ENCODE assay signal across 8 cellular contexts in the genomic region with DNA sequence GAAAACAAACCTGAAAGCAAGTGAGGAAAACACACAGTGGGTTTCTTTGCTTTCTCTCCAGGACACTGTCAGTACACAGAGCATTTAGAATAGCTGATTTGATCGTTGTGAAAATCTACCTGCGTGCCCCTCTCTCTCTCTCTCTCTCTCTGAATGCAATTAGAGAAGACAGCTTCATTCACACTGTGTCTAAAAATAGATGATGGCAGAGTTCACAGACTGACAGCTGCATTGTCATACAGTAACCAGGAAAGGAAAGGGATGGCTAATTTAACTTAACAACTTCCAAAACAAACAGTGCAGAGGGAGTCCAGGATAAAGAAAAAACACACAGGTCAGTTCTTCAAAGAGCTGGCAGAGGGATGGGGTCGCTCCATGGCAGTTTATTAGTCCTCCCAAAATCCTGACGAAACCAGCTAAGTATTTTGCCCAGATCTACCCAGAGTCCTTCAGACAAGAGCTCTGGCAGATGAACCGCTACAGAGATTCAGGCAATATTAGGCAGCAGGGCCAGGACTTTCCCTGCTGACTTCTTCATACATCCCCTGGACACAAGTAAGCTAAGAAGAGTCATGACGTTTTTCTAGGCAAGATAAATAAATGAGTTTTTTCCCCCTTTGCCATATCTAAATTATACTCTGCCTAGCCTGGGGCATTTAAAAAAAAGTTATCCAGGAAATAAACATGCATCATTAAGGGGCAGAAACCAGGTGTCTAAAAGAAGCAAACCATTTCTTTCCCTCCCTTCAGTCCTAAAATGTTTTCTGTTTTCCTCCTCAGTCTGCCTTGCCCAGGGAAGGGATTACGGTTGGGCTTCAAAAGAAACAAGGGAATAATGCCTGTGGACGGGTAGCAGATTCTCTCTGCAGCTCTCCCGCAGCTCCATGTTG. TPM values are rescaled to one million over a fixed set of nuclear protein-coding genes. Genes with fewer than 3 reads are reported as not detected.
A peak's percentile ranks its signal among the peaks of the same experiment; 100 is the strongest.
DNase-seq lines count a peak whose midpoint lies in the region; ATAC-seq and TF ChIP-seq lines count a peak whose summit lies in the region.

No MANE protein-coding gene starts in this region.

- WGBS in prostate gland = 13% methylated on average over 9 of the region's 9 CpGs

- peak; percentile 60 for ATAC-seq in GM18867 (IDR thresholded peaks at IDR 0.05; ENCODE audit: unreplicated experiment)
- ATAC-seq in foreskin keratinocyte = peak; percentile 48
- ATAC-seq in HG02970 (IDR thresholded peaks at IDR 0.05; ENCODE audit: low FRiP score, unreplicated experiment) = no peak
- no peak for ATAC-seq in HG03175 (IDR thresholded peaks at IDR 0.05; ENCODE audit: unreplicated experiment)
- no peak for ATAC-seq in GM18511 (IDR thresholded peaks at IDR 0.05; ENCODE audit: unreplicated experiment)

- H3K36me3 ChIP-seq in Peyer's patch (no peaks in the 10 kb centered on the region), prostate gland (no peaks in the 10 kb centered on the region)

- DNase-seq in Peyer's patch (no peak), foreskin keratinocyte (no peak), prostate gland (ENCODE audit: low spot score) (no peak), activated gamma-delta T cell (lab: John Stamatoyannopoulos, UW) (no peak)

- TF ChIP-seq POLR2A in Peyer's patch (IDR thresholded peaks at IDR 0.05) (no peak), prostate gland (IDR thresholded peaks at IDR 0.05) (no peak)

- H3K4me1 ChIP-seq in Peyer's patch (peaks cover 0 to 49% (median 0%) of the 10 kb centered on the region in 4 donors), foreskin keratinocyte (peaks cover 21% of the 10 kb centered on the region), prostate gland (replicated peaks) (no peaks in the 10 kb centered on the region)

- intact Hi-C loops in prostate gland (cut with DNase I) = no loop called here

- H3K9me3 ChIP-seq in Peyer's patch (no peaks in the 10 kb centered on the region), prostate gland (no peaks in the 10 kb centered on the region)

- H3K4me3 ChIP-seq in Peyer's patch (peak overlapping the region in 2 of 4 donors; percentile 16 to 20), prostate gland (no peak overlapping the region)

- H3K27me3 ChIP-seq in Peyer's patch (no peaks in the 10 kb centered on the region), foreskin keratinocyte (no peaks in the 10 kb centered on the region), prostate gland (replicated peaks; ENCODE audit: insufficient read depth) (no peaks in the 10 kb centered on the region)

- TF ChIP-seq CTCF in Peyer's patch (IDR thresholded peaks at IDR 0.05) = no peak
- TF ChIP-seq CTCF in foreskin keratinocyte (conservative IDR thresholded peaks at IDR 0.05) = no peak
- no peak for TF ChIP-seq CTCF in prostate gland (IDR thresholded peaks at IDR 0.05)

- H3K27ac ChIP-seq in Peyer's patch = peak overlapping the region in 3 of 4 donors; percentile 19 to 64 (median 61)
- no peak overlapping the region for H3K27ac ChIP-seq in foreskin keratinocyte
- peak overlapping the region; percentile 2 to 13 for H3K27ac ChIP-seq in prostate gland

RNA-seq across cellular contexts. Expression of gene WLS, which starts 58.8 kb away (rescaled TPM):
- 100 to 1,000 TPM in 1 of 4 donors, 10 to 100 TPM in 3; 46.1 to 140 (median 73.8) TPM for total RNA-seq in Peyer's patch
- 70.4 and 71.0 TPM in 2 replicates for total RNA-seq in foreskin keratinocyte
- 48.7 and 52.2 TPM in 2 replicates for polyA plus RNA-seq in foreskin keratinocyte
- 10 to 100 TPM; 74.5 to 92.1 TPM for total RNA-seq in prostate gland

Comparison
In these comparisons a context has a peak if more than half of its experiments do, and no peak if none do; other contexts are left out.
1. ATAC-seq: peak in GM18867 (single experiment) and foreskin keratinocyte (single experiment); none in HG02970 (single experiment), HG03175 (single experiment) and GM18511 (single experiment).